Comparison of ENCODE assay signal across 1 cellular context in the genomic region with DNA sequence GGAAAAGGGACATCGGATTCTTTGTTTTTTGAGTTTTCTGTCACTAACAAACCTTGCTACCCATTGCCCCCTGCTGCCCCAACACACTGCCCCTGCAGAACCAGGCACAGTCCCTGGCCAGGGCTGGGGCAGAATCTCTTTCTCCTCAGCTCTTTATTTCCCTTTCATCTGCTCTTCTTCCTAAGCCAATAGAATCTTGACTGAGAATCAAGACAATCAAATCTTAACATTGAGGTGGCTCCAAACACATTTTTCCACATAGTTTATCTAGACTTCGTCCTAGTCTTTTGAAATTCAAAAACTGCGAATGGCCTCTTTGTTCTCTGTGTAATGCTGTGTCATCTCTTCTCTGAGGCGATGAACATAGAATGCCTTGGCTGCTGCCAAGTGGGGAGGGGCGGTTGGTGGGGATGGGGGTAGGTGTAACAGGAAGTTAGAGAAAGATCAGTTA.
TF ChIP-seq lines count a peak whose summit lies in the region.

No MANE protein-coding gene starts in this region.

TF ChIP-seq in H1, 55 proteins besides CTCF, POLR2A, EP300 and RAD21:
- TF ChIP-seq BACH1 (IDR thresholded peaks at IDR 0.05; ENCODE audit: low read length) (peak; percentile 30; the same call in 1 of the 2 replicates), MAFK (IDR thresholded peaks at IDR 0.05; ENCODE audit: low read depth, low read length) (peak; percentile 50; the same call in 1 of the 2 replicates), POU5F1 (IDR thresholded peaks at IDR 0.05; ENCODE audit: low read depth, low read length) (no peak), SP1 (IDR thresholded peaks at IDR 0.05; ENCODE audit: low read depth, low read length) (no peak)
- TF ChIP-seq, protein P1, sequence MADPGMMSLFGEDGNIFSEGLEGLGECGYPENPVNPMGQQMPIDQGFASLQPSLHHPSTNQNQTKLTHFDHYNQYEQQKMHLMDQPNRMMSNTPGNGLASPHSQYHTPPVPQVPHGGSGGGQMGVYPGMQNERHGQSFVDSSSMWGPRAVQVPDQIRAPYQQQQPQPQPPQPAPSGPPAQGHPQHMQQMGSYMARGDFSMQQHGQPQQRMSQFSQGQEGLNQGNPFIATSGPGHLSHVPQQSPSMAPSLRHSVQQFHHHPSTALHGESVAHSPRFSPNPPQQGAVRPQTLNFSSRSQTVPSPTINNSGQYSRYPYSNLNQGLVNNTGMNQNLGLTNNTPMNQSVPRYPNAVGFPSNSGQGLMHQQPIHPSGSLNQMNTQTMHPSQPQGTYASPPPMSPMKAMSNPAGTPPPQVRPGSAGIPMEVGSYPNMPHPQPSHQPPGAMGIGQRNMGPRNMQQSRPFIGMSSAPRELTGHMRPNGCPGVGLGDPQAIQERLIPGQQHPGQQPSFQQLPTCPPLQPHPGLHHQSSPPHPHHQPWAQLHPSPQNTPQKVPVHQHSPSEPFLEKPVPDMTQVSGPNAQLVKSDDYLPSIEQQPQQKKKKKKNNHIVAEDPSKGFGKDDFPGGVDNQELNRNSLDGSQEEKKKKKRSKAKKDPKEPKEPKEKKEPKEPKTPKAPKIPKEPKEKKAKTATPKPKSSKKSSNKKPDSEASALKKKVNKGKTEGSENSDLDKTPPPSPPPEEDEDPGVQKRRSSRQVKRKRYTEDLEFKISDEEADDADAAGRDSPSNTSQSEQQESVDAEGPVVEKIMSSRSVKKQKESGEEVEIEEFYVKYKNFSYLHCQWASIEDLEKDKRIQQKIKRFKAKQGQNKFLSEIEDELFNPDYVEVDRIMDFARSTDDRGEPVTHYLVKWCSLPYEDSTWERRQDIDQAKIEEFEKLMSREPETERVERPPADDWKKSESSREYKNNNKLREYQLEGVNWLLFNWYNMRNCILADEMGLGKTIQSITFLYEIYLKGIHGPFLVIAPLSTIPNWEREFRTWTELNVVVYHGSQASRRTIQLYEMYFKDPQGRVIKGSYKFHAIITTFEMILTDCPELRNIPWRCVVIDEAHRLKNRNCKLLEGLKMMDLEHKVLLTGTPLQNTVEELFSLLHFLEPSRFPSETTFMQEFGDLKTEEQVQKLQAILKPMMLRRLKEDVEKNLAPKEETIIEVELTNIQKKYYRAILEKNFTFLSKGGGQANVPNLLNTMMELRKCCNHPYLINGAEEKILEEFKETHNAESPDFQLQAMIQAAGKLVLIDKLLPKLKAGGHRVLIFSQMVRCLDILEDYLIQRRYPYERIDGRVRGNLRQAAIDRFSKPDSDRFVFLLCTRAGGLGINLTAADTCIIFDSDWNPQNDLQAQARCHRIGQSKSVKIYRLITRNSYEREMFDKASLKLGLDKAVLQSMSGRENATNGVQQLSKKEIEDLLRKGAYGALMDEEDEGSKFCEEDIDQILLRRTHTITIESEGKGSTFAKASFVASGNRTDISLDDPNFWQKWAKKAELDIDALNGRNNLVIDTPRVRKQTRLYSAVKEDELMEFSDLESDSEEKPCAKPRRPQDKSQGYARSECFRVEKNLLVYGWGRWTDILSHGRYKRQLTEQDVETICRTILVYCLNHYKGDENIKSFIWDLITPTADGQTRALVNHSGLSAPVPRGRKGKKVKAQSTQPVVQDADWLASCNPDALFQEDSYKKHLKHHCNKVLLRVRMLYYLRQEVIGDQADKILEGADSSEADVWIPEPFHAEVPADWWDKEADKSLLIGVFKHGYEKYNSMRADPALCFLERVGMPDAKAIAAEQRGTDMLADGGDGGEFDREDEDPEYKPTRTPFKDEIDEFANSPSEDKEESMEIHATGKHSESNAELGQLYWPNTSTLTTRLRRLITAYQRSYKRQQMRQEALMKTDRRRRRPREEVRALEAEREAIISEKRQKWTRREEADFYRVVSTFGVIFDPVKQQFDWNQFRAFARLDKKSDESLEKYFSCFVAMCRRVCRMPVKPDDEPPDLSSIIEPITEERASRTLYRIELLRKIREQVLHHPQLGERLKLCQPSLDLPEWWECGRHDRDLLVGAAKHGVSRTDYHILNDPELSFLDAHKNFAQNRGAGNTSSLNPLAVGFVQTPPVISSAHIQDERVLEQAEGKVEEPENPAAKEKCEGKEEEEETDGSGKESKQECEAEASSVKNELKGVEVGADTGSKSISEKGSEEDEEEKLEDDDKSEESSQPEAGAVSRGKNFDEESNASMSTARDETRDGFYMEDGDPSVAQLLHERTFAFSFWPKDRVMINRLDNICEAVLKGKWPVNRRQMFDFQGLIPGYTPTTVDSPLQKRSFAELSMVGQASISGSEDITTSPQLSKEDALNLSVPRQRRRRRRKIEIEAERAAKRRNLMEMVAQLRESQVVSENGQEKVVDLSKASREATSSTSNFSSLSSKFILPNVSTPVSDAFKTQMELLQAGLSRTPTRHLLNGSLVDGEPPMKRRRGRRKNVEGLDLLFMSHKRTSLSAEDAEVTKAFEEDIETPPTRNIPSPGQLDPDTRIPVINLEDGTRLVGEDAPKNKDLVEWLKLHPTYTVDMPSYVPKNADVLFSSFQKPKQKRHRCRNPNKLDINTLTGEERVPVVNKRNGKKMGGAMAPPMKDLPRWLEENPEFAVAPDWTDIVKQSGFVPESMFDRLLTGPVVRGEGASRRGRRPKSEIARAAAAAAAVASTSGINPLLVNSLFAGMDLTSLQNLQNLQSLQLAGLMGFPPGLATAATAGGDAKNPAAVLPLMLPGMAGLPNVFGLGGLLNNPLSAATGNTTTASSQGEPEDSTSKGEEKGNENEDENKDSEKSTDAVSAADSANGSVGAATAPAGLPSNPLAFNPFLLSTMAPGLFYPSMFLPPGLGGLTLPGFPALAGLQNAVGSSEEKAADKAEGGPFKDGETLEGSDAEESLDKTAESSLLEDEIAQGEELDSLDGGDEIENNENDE (IDR thresholded peaks at IDR 0.05; ENCODE audit: insufficient replicate concordance, low read length): no peak
TF ChIP-seq in H1: peak in this region for 2.
